Comparison of ENCODE assay signal across 8 cellular contexts in the genomic region with DNA sequence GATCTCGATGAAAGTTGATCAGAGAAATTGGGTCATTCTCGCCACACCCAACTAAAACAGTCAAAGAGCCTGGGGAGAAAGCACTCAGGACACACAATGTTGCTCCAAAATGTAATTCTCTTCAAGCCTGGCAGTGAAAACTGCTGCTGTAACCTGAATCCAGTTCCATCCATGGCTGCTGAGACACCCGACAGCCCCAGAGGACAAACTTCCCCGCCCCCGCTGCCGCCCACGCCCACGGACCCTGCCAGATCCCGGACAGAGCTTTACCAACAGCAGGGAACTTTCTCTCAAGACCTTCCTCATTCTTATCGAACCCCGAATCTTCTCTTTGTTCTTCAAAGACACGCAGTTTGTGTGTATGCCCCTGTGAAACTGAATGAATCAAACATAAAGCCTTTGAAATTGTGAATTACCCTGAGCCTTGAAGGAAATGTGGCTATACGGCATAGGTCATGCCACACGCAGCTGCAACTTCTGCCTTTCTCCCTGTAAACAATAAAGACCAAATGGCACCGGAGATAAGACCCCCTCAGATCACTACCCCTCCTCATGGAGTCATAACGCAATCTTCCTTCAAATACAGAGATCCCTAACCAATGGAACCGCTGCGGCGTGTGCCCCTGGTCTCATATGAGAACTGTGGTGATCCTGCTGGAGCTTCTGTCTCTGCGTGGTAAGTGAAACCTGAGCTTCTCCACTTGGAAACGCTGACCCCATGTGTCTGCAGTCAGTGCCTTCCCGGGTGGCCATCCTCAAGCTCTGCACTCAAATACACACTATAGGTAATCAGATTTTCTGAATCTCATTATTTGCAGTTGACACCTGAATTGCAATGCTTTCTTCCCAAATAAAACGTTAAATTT. TPM values are rescaled to one million over a fixed set of nuclear protein-coding genes. Genes with fewer than 3 reads are reported as not detected.
DNase-seq lines count a peak whose midpoint lies in the region; ATAC-seq lines count a peak whose summit lies in the region.

No MANE protein-coding gene starts in this region.

- H3K4me1 Mint-ChIP-seq in naive thymus-derived CD8-positive, alpha-beta T cell = peaks cover 14 to 22% (median 20%) of the 10 kb centered on the region in 4 donors

- H3K36me3 ChIP-seq in effector memory CD4-positive, alpha-beta T cell (ENCODE audit: control insufficient read depth, insufficient read depth, low read length) = no peaks in the 10 kb centered on the region

- peak overlapping the region; percentile 1 to 69 (median 30) for H3K4me3 Mint-ChIP-seq in naive thymus-derived CD8-positive, alpha-beta T cell

- peak in 1 of 2 donors; percentile 22 for ATAC-seq in naive thymus-derived CD8-positive, alpha-beta T cell
- no peak for ATAC-seq in HG02973 (IDR thresholded peaks at IDR 0.05; ENCODE audit: unreplicated experiment)
- ATAC-seq in HG03432 (IDR thresholded peaks at IDR 0.05; ENCODE audit: unreplicated experiment) = no peak

- H3K27me3 Mint-ChIP-seq in naive thymus-derived CD8-positive, alpha-beta T cell = peaks cover 26 to 61% (median 44%) of the 10 kb centered on the region in 5 donors

- peaks cover 15% of the 10 kb centered on the region for H3K4me1 ChIP-seq in effector memory CD4-positive, alpha-beta T cell (ENCODE audit: control insufficient read depth, insufficient read depth, low read length, poor library complexity, severe bottlenecking)

- H3K27ac ChIP-seq in effector memory CD4-positive, alpha-beta T cell (ENCODE audit: insufficient read depth, low read length, poor library complexity, severe bottlenecking) = no peak overlapping the region

- POLR2A ChIA-PET in naive thymus-derived CD8-positive, alpha-beta T cell (lab: Charles Lee) = no interaction called here

- H3K36me3 Mint-ChIP-seq in naive thymus-derived CD8-positive, alpha-beta T cell = peaks cover 0 to 2% (median 2%) of the 10 kb centered on the region in 3 donors

- DNase-seq in activated effector memory CD4-positive, alpha-beta T cell treated with anti-CD3 and anti-CD28 coated beads, Interleukin-2, amount 50 U/mL, for 16 hours = peak; percentile 73
- no peak for DNase-seq in activated effector memory CD4-positive, alpha-beta T cell treated with Interleukin-2 at 50 U/mL for 16 hours
- DNase-seq in SW480 (ENCODE audit: low spot score) = peak; percentile 69
- no peak for DNase-seq in effector memory CD4-positive, alpha-beta T cell
- peak in 3 of 10 donors; percentile 21 to 27 (median 22) for DNase-seq in naive thymus-derived CD8-positive, alpha-beta T cell
- no peak for DNase-seq in D341Med (ENCODE audit: low spot score)

- H3K4me3 ChIP-seq in effector memory CD4-positive, alpha-beta T cell (ENCODE audit: insufficient read depth, low read depth, low read length, poor library complexity, severe bottlenecking) = peak overlapping the region; percentile 31

- H3K9me3 ChIP-seq in effector memory CD4-positive, alpha-beta T cell (ENCODE audit: control insufficient read depth, low read length) = no peaks in the 10 kb centered on the region

- H3K9me3 Mint-ChIP-seq in naive thymus-derived CD8-positive, alpha-beta T cell = peaks cover 0 to 4% (median 1%) of the 10 kb centered on the region in 9 donors

- peaks cover 6% of the 10 kb centered on the region for H3K27me3 ChIP-seq in effector memory CD4-positive, alpha-beta T cell (replicated peaks; ENCODE audit: control insufficient read depth, insufficient read depth, low read length, poor library complexity, severe bottlenecking)

- peak overlapping the region in 3 of 10 donors; percentile 10 to 56 (median 21) for H3K27ac Mint-ChIP-seq in naive thymus-derived CD8-positive, alpha-beta T cell

RNA-seq across cellular contexts. Expression of a gene that starts 4.8 kb away (rescaled TPM):
- 100 to 1,000 TPM; 101 to 109 TPM for total RNA-seq in naive thymus-derived CD8-positive, alpha-beta T cell
- polyA plus RNA-seq in naive thymus-derived CD8-positive, alpha-beta T cell = 10 to 100 TPM; 22.7 to 28.1 (median 23.0) TPM

Comparison
In these comparisons a context has a peak if more than half of its experiments do, and no peak if none do; other contexts are left out.
1. DNase-seq: peak in activated effector memory CD4-positive, alpha-beta T cell treated with anti-CD3 and anti-CD28 coated beads, Interleukin-2, amount 50 U/mL, for 16 hours (single experiment) and SW480 (single experiment); none in activated effector memory CD4-positive, alpha-beta T cell treated with Interleukin-2 at 50 U/mL for 16 hours (single experiment), effector memory CD4-positive, alpha-beta T cell (0 of 3) and D341Med (single experiment).